In genomic region chr15:83654379-83655236, GRCh38 we compare ENCODE assay signal across 10 cellular contexts. TPM values are rescaled to one million over a fixed set of nuclear protein-coding genes. Genes with fewer than 3 reads are reported as not detected.
DNase-seq lines count a peak whose midpoint lies in the region; ATAC-seq, FAIRE-seq and TF ChIP-seq lines count a peak whose summit lies in the region.
"Had no signal": no experiment of that assay in that cellular context is flagged by ENCODE, and none has a peak within 500 bp of the region (broad histone marks: within the 10 kb centered on the region; RNA-seq: fewer than 3 reads in every experiment).

No MANE protein-coding gene starts in this region.

- BruUV-seq in HepG2 (replicated peaks; lab: Mats Ljungman, UMichigan), result no TSS peak

- H3K27me3 ChIP-seq in liver (ENCODE audit: control insufficient read depth in 4 of 4, insufficient read depth in 4 of 4, low read length in 3 of 4), result no peaks in the 10 kb centered on the region
- peaks cover 0 to 18% of the 10 kb centered on the region in 2 experiments; a peak in 3 of 5 replicates for H3K27me3 ChIP-seq in HepG2 (ENCODE audit: control insufficient read depth in 1 of 2, insufficient read depth in 2 of 2, low read length in 2 of 2)
- H3K27me3 ChIP-seq in osteoblast (ENCODE audit: insufficient read depth, low read length), result peaks cover 23% of the 10 kb centered on the region

- H3K36me3 ChIP-seq in liver (ENCODE audit: control insufficient read depth in 4 of 4, insufficient read depth in 3 of 4, low read depth in 1 of 4, low read length in 3 of 4) (no peaks in the 10 kb centered on the region), HepG2 (replicated peaks in 1 of 2; ENCODE audit: control insufficient read depth in 1 of 2, insufficient read depth in 2 of 2, low read length in 2 of 2) (no peaks in the 10 kb centered on the region), osteoblast (ENCODE audit: insufficient read depth, low read length) (no peaks in the 10 kb centered on the region)

- H3K27ac ChIP-seq in liver (ENCODE audit: low read depth in 1 of 2, low read length in 2 of 2) (peak overlapping the region; percentile 81 to 85), HepG2 (ENCODE audit: extremely low read length, insufficient read depth, low read length) (no peak overlapping the region), osteoblast (ENCODE audit: low read depth, low read length) (no peak overlapping the region)

- POLR2A ChIA-PET in HepG2 (lab: Yijun Ruan, JAX), result no interaction called here

- H3K4me3 ChIP-seq in liver (ENCODE audit: low read depth in 1 of 3, low read length in 3 of 3) (peak overlapping the region; percentile 63 to 78 (median 63)), HepG2 (replicated peaks in 1 of 3; ENCODE audit: insufficient read depth in 1 of 3, low read depth in 2 of 3, low read length in 3 of 3) (no peak overlapping the region), osteoblast (ENCODE audit: insufficient read depth, low read length) (no peak overlapping the region)

- H3K4me1 ChIP-seq in liver (ENCODE audit: control insufficient read depth in 4 of 4, insufficient read depth in 4 of 4, low read length in 3 of 4) (peaks cover 10 to 44% (median 35%) of the 10 kb centered on the region in 4 donors), HepG2 (ENCODE audit: insufficient read depth, low read length) (peaks cover 32% of the 10 kb centered on the region), osteoblast (ENCODE audit: insufficient read depth, low read length) (no peaks in the 10 kb centered on the region)

- no peak for ATAC-seq in HepG2
- ATAC-seq in left ventricle myocardium superior, result peak; percentile 39
- ATAC-seq in HG03097 (IDR thresholded peaks at IDR 0.05; ENCODE audit: low FRiP score, unreplicated experiment), result no peak

- DNase-seq in HepG2 (ENCODE audit: low spot score) (no peak), left ventricle myocardium superior (peak; percentile 79), osteoblast (ENCODE audit: insufficient read length, low spot score, missing footprints) (peak; percentile 90), G401 (ENCODE audit: low spot score) (no peak), COLO829 (ENCODE audit: low spot score) (no peak)
- DNase-seq in activated CD4-positive, CD25-positive, alpha-beta regulatory T cell (lab: John Stamatoyannopoulos, UW), result no peak
- DNase-seq: stimulated activated naive CD4-positive, alpha-beta T cell treated with Interleukin-2 at 50 U/mL for 16 hours had no signal

- H3K9ac ChIP-seq in liver (ENCODE audit: low read depth in 1 of 2, low read length in 2 of 2) (peak overlapping the region; percentile 56 to 58), HepG2 (ENCODE audit: insufficient read depth, low read depth, low read length) (no peak overlapping the region)

- no peak for TF ChIP-seq RAD21 in liver (IDR thresholded peaks at IDR 0.05)
- TF ChIP-seq RAD21 in HepG2 (CRISPR knock-in tag; IDR thresholded peaks at IDR 0.05), result no peak

- H3K79me2 ChIP-seq in HepG2 (ENCODE audit: insufficient read depth, low read length), result no peaks in the 10 kb centered on the region
- H3K79me2 ChIP-seq in osteoblast (ENCODE audit: insufficient read depth, low read length), result no peaks in the 10 kb centered on the region

- no peak for TF ChIP-seq EP300 in HepG2 (IDR thresholded peaks at IDR 0.05; ENCODE audit: low read depth in 2 of 2, low read length in 2 of 2)
- no peak for TF ChIP-seq EP300 in HepG2 (CRISPR knock-in tag; IDR thresholded peaks at IDR 0.05; ENCODE audit: borderline replicate concordance)

- CTCF ChIA-PET in HepG2 (lab: Yijun Ruan, JAX; ENCODE audit: low intra/inter-chr PET ratio, low total read pairs), result no interaction called here

- H2AFZ ChIP-seq in HepG2 (ENCODE audit: low read length), result no peak overlapping the region
- no peak overlapping the region for H2AFZ ChIP-seq in osteoblast (ENCODE audit: low read length)

- FAIRE-seq in HepG2 (lab: Jason Lieb, UNC), result no peak

- in situ Hi-C loops in HepG2 (cut with HindIII; ENCODE audit: extremely low pct_ligation_motif_present, low pct_unique_long_range_greater_than_20kb), result no loop called here
- in situ Hi-C loops in G401 (cut with HindIII; ENCODE audit: low sequenced_read_pairs), result no loop called here

- TF ChIP-seq CTCF in liver (IDR thresholded peaks at IDR 0.05; ENCODE audit: low read depth, low read length, missing input control) (no peak), HepG2 (CRISPR knock-in tag; IDR thresholded peaks at IDR 0.05) (no peak), osteoblast (IDR thresholded peaks at IDR 0.05; ENCODE audit: extremely low read depth, low read depth, low read length) (no peak)

- H4K20me1 ChIP-seq in HepG2 (ENCODE audit: insufficient read depth, low read length) (no peaks in the 10 kb centered on the region), osteoblast (ENCODE audit: insufficient read depth, low read length) (no peaks in the 10 kb centered on the region)

- WGBS in liver, result 12% methylated on average over 67 of the region's 67 CpGs
- 93% methylated on average over 53 of the region's 67 CpGs for WGBS in HepG2 (ENCODE audit: low lambda C conversion rate)

- H3K9me3 ChIP-seq in liver (ENCODE audit: control insufficient read depth in 4 of 4, low read length in 3 of 4) (no peaks in the 10 kb centered on the region), HepG2 (ENCODE audit: low read length) (no peaks in the 10 kb centered on the region), osteoblast (ENCODE audit: low read depth, low read length) (no peaks in the 10 kb centered on the region)

- H3K4me2 ChIP-seq in HepG2 (ENCODE audit: low read depth, low read length) (no peak overlapping the region), osteoblast (ENCODE audit: insufficient read depth, low read length) (no peak overlapping the region)

- no peak for TF ChIP-seq POLR2A in HepG2 (IDR thresholded peaks at IDR 0.05; ENCODE audit: insufficient read depth in 1 of 2, low read depth in 2 of 2, low read length in 2 of 2)

- intact Hi-C loops in HepG2 (cut with micrococcal nuclease; ENCODE audit: unreplicated experiment) (no loop called here), left ventricle myocardium superior (cut with micrococcal nuclease) (no loop called here)

TF ChIP-seq in liver, 16 proteins besides CTCF, POLR2A, EP300 and RAD21 (continues in another document):
- TF ChIP-seq YY1 (IDR thresholded peaks at IDR 0.05) (peak; percentile 51), EGR1 (IDR thresholded peaks at IDR 0.05; ENCODE audit: low read depth in 2 of 2) (peak in 1 of 2 donors; percentile 51), NR2F2 (IDR thresholded peaks at IDR 0.05) (peak; percentile 14), GABPA (IDR thresholded peaks at IDR 0.05 in 1 of 2, conservative IDR thresholded peaks at IDR 0.05 in 1 of 2) (no peak), HNF4G (IDR thresholded peaks at IDR 0.05) (no peak), RXRA (IDR thresholded peaks at IDR 0.05) (no peak), HNF4A (conservative IDR thresholded peaks at IDR 0.05) (peak; percentile 4 to 16), FOXA1 (IDR thresholded peaks at IDR 0.05) (no peak)

TF ChIP-seq in HepG2, 621 proteins besides CTCF, POLR2A, EP300 and RAD21 (continues in another document):
- TF ChIP-seq HOXA3 (CRISPR knock-in tag; IDR thresholded peaks at IDR 0.05) (no peak), TRIM22 (IDR thresholded peaks at IDR 0.05) (no peak), ZNF431 (CRISPR knock-in tag; IDR thresholded peaks at IDR 0.05; ENCODE audit: borderline replicate concordance, low read depth) (no peak)

RNA-seq across cellular contexts. Expression of gene ADAMTSL3, which starts 0.7 kb away (rescaled TPM):
- total RNA-seq in liver, result 10 to 100 TPM in 1 of 2 donors, 1 to 10 TPM in 1; 7.1 to 19.0 TPM
- polyA plus RNA-seq in liver, result 1 to 10 TPM; 3.5 to 8.8 TPM
- total RNA-seq in HepG2 (2016; rRNA removed; fragmentation: Illumina TruSeq; extraction: Trizol), result 0.09 TPM in 1 of 2 replicates, not detected in the other
- total RNA-seq in HepG2 (2016; cell fraction: cytosol; rRNA removed; fragmentation: Illumina TruSeq; extraction: Trizol; ENCODE audit: low read depth), result not detected in 2 replicates
- 0.10 and 0.24 TPM in 2 replicates for total RNA-seq in HepG2 (2016; cell fraction: insoluble cytoplasmic fraction; rRNA removed; fragmentation: Illumina TruSeq; extraction: Trizol)
- total RNA-seq in HepG2 (2016; cell fraction: membrane; rRNA removed; fragmentation: Illumina TruSeq; extraction: Trizol), result 0.03 TPM in 1 of 2 replicates, not detected in the other
- 0.16 and 0.19 TPM in 2 replicates for total RNA-seq in HepG2 (2016; cell fraction: nucleus; rRNA removed; fragmentation: Illumina TruSeq; extraction: Trizol)
- 0.01 and 0.04 TPM in 2 replicates for polyA plus RNA-seq in HepG2 (2011; rRNA removed)
- 0.01 and 0.05 TPM in 2 replicates for polyA plus RNA-seq in HepG2 (2011; cell fraction: cytosol; rRNA removed)
- not detected in 2 replicates for polyA plus RNA-seq in HepG2 (2011; cell fraction: nucleus; rRNA removed)
- polyA plus RNA-seq in HepG2 (2012), result 0.04 and 0.11 TPM in 2 replicates
- 0.02 TPM in 1 of 2 replicates, not detected in the other for polyA plus RNA-seq in HepG2 (2016; cell fraction: cytosol; fragmentation: Illumina TruSeq; extraction: Trizol; ENCODE audit: low read depth)
- polyA plus RNA-seq in HepG2 (2016; cell fraction: insoluble cytoplasmic fraction; fragmentation: Illumina TruSeq; extraction: Trizol; ENCODE audit: low read depth), result 0.07 TPM in 1 of 2 replicates, not detected in the other
- 0.13 TPM in 1 of 2 replicates, not detected in the other for polyA plus RNA-seq in HepG2 (2016; cell fraction: membrane; fragmentation: Illumina TruSeq; extraction: Trizol; ENCODE audit: low read depth)
- polyA plus RNA-seq in HepG2 (2016; cell fraction: nucleus; fragmentation: Illumina TruSeq; extraction: Trizol; ENCODE audit: insufficient read depth, low read depth), result 0.12 TPM in 1 of 2 replicates, not detected in the other
- 0.06 TPM in 1 of 2 replicates, not detected in the other for polyA minus RNA-seq in HepG2 (2011; rRNA and poly(A)+ RNA removed; ENCODE audit: low replicate concordance)
- polyA minus RNA-seq in HepG2 (2011; cell fraction: cytosol; rRNA and poly(A)+ RNA removed), result not detected in 2 replicates
- polyA minus RNA-seq in HepG2 (2011; cell fraction: nucleus; rRNA and poly(A)+ RNA removed), result not detected in 2 replicates
- total RNA-seq in left ventricle myocardium superior, result 9.2 TPM
- total RNA-seq in osteoblast, result 0.29 and 0.72 TPM in 2 replicates
- total RNA-seq in G401 (2014; rRNA removed; shearing (Covaris generic)), result 0.10 TPM in 1 of 2 replicates, not detected in the other
- total RNA-seq: pulmonary artery endothelial cell had no signal

Comparison
In these comparisons a context has a peak if more than half of its experiments do, and no peak if none do; other contexts are left out.
1. H3K27ac ChIP-seq: peak in liver (2 of 2); none in HepG2 (single experiment) and osteoblast (single experiment).
2. H3K4me3 ChIP-seq: peak in liver (3 of 3); none in HepG2 (0 of 3) and osteoblast (single experiment).
3. DNase-seq: peak in left ventricle myocardium superior (single experiment) and osteoblast (single experiment); none in HepG2 (single experiment), G401 (single experiment), activated CD4-positive, CD25-positive, alpha-beta regulatory T cell (0 of 4) and COLO829 (single experiment).